In genomic region chr2:105712981-105713596, GRCh38 we compare ENCODE assay signal across 10 cellular contexts. TPM values are rescaled to one million over a fixed set of nuclear protein-coding genes. Genes with fewer than 3 reads are reported as not detected.
DNase-seq lines count a peak whose midpoint lies in the region; ATAC-seq and TF ChIP-seq lines count a peak whose summit lies in the region.
"Had no signal": no experiment of that assay in that cellular context is flagged by ENCODE, and none has a peak within 500 bp of the region (broad histone marks: within the 10 kb centered on the region; RNA-seq: fewer than 3 reads in every experiment).

No MANE protein-coding gene starts in this region.

- H3K36me3 Mint-ChIP-seq in activated CD4-positive, alpha-beta T cell treated with anti-CD3 and anti-CD28 coated beads for 36 hours (ENCODE audit: low read depth): no peaks in the 10 kb centered on the region
- H3K36me3 Mint-ChIP-seq in chondrocyte (ENCODE audit: low read depth): no peaks in the 10 kb centered on the region
- H3K36me3 Mint-ChIP-seq: stimulated activated memory B cell treated with anti-CD40 and anti-IgM and Interleukin-4, amounts not matched to agents 10 μg/mL and 1 μg/mL and 100 μg/mL, for 72 hours had no signal

- H3K9me3 Mint-ChIP-seq in activated CD4-positive, alpha-beta T cell treated with anti-CD3 and anti-CD28 coated beads for 36 hours (ENCODE audit: low read depth): no peaks in the 10 kb centered on the region
- no peaks in the 10 kb centered on the region for H3K9me3 Mint-ChIP-seq in chondrocyte (ENCODE audit: low read depth)
- H3K9me3 Mint-ChIP-seq: stimulated activated memory B cell treated with anti-CD40 and anti-IgM and Interleukin-4, amounts not matched to agents 10 μg/mL and 1 μg/mL and 100 μg/mL, for 72 hours had no signal

- no peaks in the 10 kb centered on the region for H3K27me3 Mint-ChIP-seq in activated CD4-positive, alpha-beta T cell treated with anti-CD3 and anti-CD28 coated beads for 36 hours
- peaks cover under 1% of the 10 kb centered on the region for H3K27me3 Mint-ChIP-seq in chondrocyte (ENCODE audit: low read depth)

- no peak for TF ChIP-seq CTCF in chondrocyte (IDR thresholded peaks at IDR 0.05)

- no peaks in the 10 kb centered on the region for H3K4me1 Mint-ChIP-seq in activated CD4-positive, alpha-beta T cell treated with anti-CD3 and anti-CD28 coated beads for 36 hours
- peaks cover 12% of the 10 kb centered on the region for H3K4me1 Mint-ChIP-seq in chondrocyte (ENCODE audit: low read depth)

- H3K27ac Mint-ChIP-seq in activated CD4-positive, alpha-beta T cell treated with anti-CD3 and anti-CD28 coated beads for 36 hours: no peak overlapping the region
- peak overlapping the region; percentile 39 for H3K27ac Mint-ChIP-seq in chondrocyte (ENCODE audit: unreplicated experiment)
- H3K27ac Mint-ChIP-seq: stimulated activated memory B cell treated with anti-CD40 and anti-IgM and Interleukin-4, amounts not matched to agents 10 μg/mL and 1 μg/mL and 100 μg/mL, for 72 hours had no signal

- ATAC-seq in activated CD4-positive, alpha-beta T cell treated with anti-CD3 and anti-CD28 coated beads for 36 hours: peak; percentile 66
- ATAC-seq in Right ventricle myocardium superior (ENCODE audit: poor library complexity): no peak
- ATAC-seq: stimulated activated memory B cell treated with anti-CD40 and anti-IgM and Interleukin-4, amounts not matched to agents 10 μg/mL and 1 μg/mL and 100 μg/mL, for 72 hours had no signal

- intact Hi-C loops in activated CD4-positive, alpha-beta T cell treated with anti-CD3 and anti-CD28 coated beads for 36 hours (cut with DNase I, micrococcal nuclease): no loop called here
- intact Hi-C loops in Right ventricle myocardium superior (cut with DNase I): no loop called here

- no peak overlapping the region for H3K4me3 ChIP-seq in skeletal muscle cell (ENCODE audit: low read depth, low read length)
- H3K4me3 ChIP-seq: heart right ventricle had no signal

- CTCF ChIA-PET in activated CD4-positive, alpha-beta T cell treated with anti-CD3 and anti-CD28 coated beads for 36 hours (lab: Charles Lee): no interaction called here

- POLR2A ChIA-PET in activated CD4-positive, alpha-beta T cell treated with anti-CD3 and anti-CD28 coated beads for 36 hours (lab: Charles Lee): no interaction called here

- no peak overlapping the region for H3K4me3 Mint-ChIP-seq in activated CD4-positive, alpha-beta T cell treated with anti-CD3 and anti-CD28 coated beads for 36 hours
- H3K4me3 Mint-ChIP-seq in chondrocyte (ENCODE audit: unreplicated experiment): no peak overlapping the region
- H3K4me3 Mint-ChIP-seq: stimulated activated memory B cell treated with anti-CD40 and anti-IgM and Interleukin-4, amounts not matched to agents 10 μg/mL and 1 μg/mL and 100 μg/mL, for 72 hours had no signal

- DNase-seq in activated CD4-positive, alpha-beta T cell treated with anti-CD3 and anti-CD28 coated beads for 36 hours: no peak
- DNase-seq in activated CD4-positive, alpha-beta T cell treated with anti-CD3 and anti-CD28 coated beads for 48 hours: no peak
- DNase-seq in NCI-H69 (lab: John Stamatoyannopoulos, UW): peak; percentile 26
- DNase-seq in chondrocyte (ENCODE audit: low spot score): no peak
- peak; percentile 60 for DNase-seq in skeletal muscle cell (ENCODE audit: low read depth)
- no peak for DNase-seq in NCI-H1436 (lab: John Stamatoyannopoulos, UW)
- no peak for DNase-seq in GOT3 (lab: John Stamatoyannopoulos, UW)
- DNase-seq in Right ventricle myocardium superior: no peak
- DNase-seq: heart right ventricle had no signal

RNA-seq across cellular contexts. Expression of gene NCK2, which starts 31.6 kb away (rescaled TPM):
- total RNA-seq in activated CD4-positive, alpha-beta T cell treated with anti-CD3 and anti-CD28 coated beads for 36 hours: 10 to 100 TPM; 84.7 to 87.5 TPM
- 28.6 to 55.5 TPM (median 55.2 TPM) in 3 replicates for total RNA-seq in chondrocyte
- total RNA-seq in Right ventricle myocardium superior: 32.3 TPM

Comparison
In these comparisons a context has a peak if more than half of its experiments do, and no peak if none do; other contexts are left out.
1. DNase-seq: peak in NCI-H69 (single experiment) and skeletal muscle cell (single experiment); none in activated CD4-positive, alpha-beta T cell treated with anti-CD3 and anti-CD28 coated beads for 36 hours (single experiment), activated CD4-positive, alpha-beta T cell treated with anti-CD3 and anti-CD28 coated beads for 48 hours (single experiment), chondrocyte (single experiment), NCI-H1436 (single experiment), GOT3 (single experiment) and Right ventricle myocardium superior (single experiment).